ENCODE assay signal across 21 cellular contexts in genomic region chr1:37650173-37650572, GRCh38. TPM values are rescaled to one million over a fixed set of nuclear protein-coding genes. Genes with fewer than 3 reads are reported as not detected.
DNase-seq lines count a peak whose midpoint lies in the region; ATAC-seq, FAIRE-seq and TF ChIP-seq lines count a peak whose summit lies in the region.
"Had no signal": no experiment of that assay in that cellular context is flagged by ENCODE, and none has a peak within 500 bp of the region (broad histone marks: within the 10 kb centered on the region; RNA-seq: fewer than 3 reads in every experiment).

No MANE protein-coding gene starts in this region.

- 0% methylated on average over 5 of the region's 5 CpGs for WGBS in K562 (ENCODE audit: insufficient coverage, low coverage, missing lambda C conversion rate)

- H3K79me2 ChIP-seq in K562 (ENCODE audit: control insufficient read depth, insufficient read depth, low read length), result no peaks in the 10 kb centered on the region

- no peak for TF ChIP-seq RAD21 in K562 (CRISPR knock-in tag; conservative IDR thresholded peaks at IDR 0.05 in 1 of 2, IDR thresholded peaks at IDR 0.05 in 1 of 2)

- H3K36me3 ChIP-seq in K562 (ENCODE audit: control insufficient read depth, insufficient read depth, low read length), result no peaks in the 10 kb centered on the region
- H3K36me3 ChIP-seq: BE2C, HAP-1 had no signal

- DNase-seq in K562 (ENCODE audit: extremely low read depth in 1 of 4, low spot score in 3 of 4) (no peak), foreskin keratinocyte (no peak), omental fat pad (ENCODE audit: low spot score) (no peak), NCI-H1105 treated with DMSO at 0.1 percent for 48 hours (lab: John Stamatoyannopoulos, UW) (no peak)
- DNase-seq in activated T-cell treated with anti-CD3 and anti-CD28 coated beads, Interleukin-2, amount 50 U/mL, for 72 hours, result no peak
- DNase-seq: ACHN; BE2C; C1 segment of cervical spinal cord; CD4-positive, CD25-positive, alpha-beta regulatory T cell; CD8-positive, alpha-beta memory T cell; COR-L47; DMS79; GDM1 had no signal

- peaks cover 33 to 70% of the 10 kb centered on the region in 2 experiments for H3K27me3 ChIP-seq in K562 (ENCODE audit: control insufficient read depth in 2 of 2, insufficient read depth in 2 of 2, low read length in 2 of 2)
- H3K27me3 ChIP-seq in foreskin keratinocyte, result peaks cover 3% of the 10 kb centered on the region
- H3K27me3 ChIP-seq: BE2C had no signal

- H3K9me3 Mint-ChIP-seq in activated T-cell treated with anti-CD3 and anti-CD28 coated beads, Interleukin-2, amount 50 U/mL, for 72 hours, result no peaks in the 10 kb centered on the region
- H3K9me3 Mint-ChIP-seq: CD4-positive, CD25-positive, alpha-beta regulatory T cell; CD8-positive, alpha-beta memory T cell had no signal

- FAIRE-seq in K562 (lab: Jason Lieb, UNC), result no peak
- FAIRE-seq: A204.1, D721Med, GM12892, GM18507 had no signal

- CTCF ChIA-PET in K562 (lab: Yijun Ruan, JAX; ENCODE audit: low intra/inter-chr PET ratio), result interaction anchor here (0.7 kb wide), 1 partner anchor 485 kb away, joined by 3 read pairs; no protein-coding TSS in a partner anchor

- ATAC-seq in K562 (peak; percentile 50), foreskin keratinocyte (peak; percentile 18), omental fat pad (ENCODE audit: low FRiP score) (peak; percentile 59), GM19328 (IDR thresholded peaks at IDR 0.05; ENCODE audit: unreplicated experiment) (no peak)
- ATAC-seq in activated T-cell treated with anti-CD3 and anti-CD28 coated beads, Interleukin-2, amount 50 U/mL, for 72 hours (replicated peaks in 1 of 2), result no peak

- no peaks in the 10 kb centered on the region for H3K36me3 Mint-ChIP-seq in activated T-cell treated with anti-CD3 and anti-CD28 coated beads, Interleukin-2, amount 50 U/mL, for 72 hours (ENCODE audit: insufficient read depth in 2 of 2)
- H3K36me3 Mint-ChIP-seq: CD4-positive, CD25-positive, alpha-beta regulatory T cell; CD8-positive, alpha-beta memory T cell had no signal

- H3K4me3 ChIP-seq in K562, result no peak overlapping the region
- H3K4me3 ChIP-seq: HAP-1 had no signal

- no peaks in the 10 kb centered on the region for H3K4me1 Mint-ChIP-seq in activated T-cell treated with anti-CD3 and anti-CD28 coated beads, Interleukin-2, amount 50 U/mL, for 72 hours (ENCODE audit: low read depth)
- H3K4me1 Mint-ChIP-seq: CD4-positive, CD25-positive, alpha-beta regulatory T cell; CD8-positive, alpha-beta memory T cell had no signal

- TF ChIP-seq EP300 in K562 (IDR thresholded peaks at IDR 0.05; ENCODE audit: low read length), result no peak

- no peak overlapping the region for H3K9ac ChIP-seq in K562 (ENCODE audit: insufficient read depth in 1 of 2, low read depth in 2 of 2, low read length in 2 of 2)

- no peak overlapping the region for H3K4me2 ChIP-seq in K562 (ENCODE audit: insufficient read depth, low read length)

- intact Hi-C loops in K562 (cut with micrococcal nuclease), result no loop called here

- BruUV-seq in K562 (replicated peaks; lab: Mats Ljungman, UMichigan), result no TSS peak

- no peak overlapping the region for H3K27ac ChIP-seq in K562 (ENCODE audit: extremely low read depth, low read depth, low read length)
- H3K27ac ChIP-seq in foreskin keratinocyte, result no peak overlapping the region

- no peaks in the 10 kb centered on the region for H3K9me3 ChIP-seq in K562 (replicated peaks; ENCODE audit: control insufficient read depth, insufficient read depth, low read depth, low read length)
- H3K9me3 ChIP-seq: BE2C, HAP-1 had no signal

- in situ Hi-C loops in K562 (cut with MboI), result no loop called here

- POLR2A ChIA-PET in K562 (lab: Yijun Ruan, JAX), result interaction anchor here (0.7 to 1.7 kb wide), 3 partner anchors 15 to 379 kb away, joined by 3 to 5 read pairs (median 3); no protein-coding TSS in a partner anchor

- no peak for TF ChIP-seq CTCF in K562 (IDR thresholded peaks at IDR 0.05 in 2 of 3, conservative IDR thresholded peaks at IDR 0.05 in 1 of 3; ENCODE audit: insufficient read depth in 2 of 3, low read depth in 1 of 3, low read length in 3 of 3)
- no peak for TF ChIP-seq CTCF in foreskin keratinocyte (conservative IDR thresholded peaks at IDR 0.05)
- no peak for TF ChIP-seq CTCF in omental fat pad (IDR thresholded peaks at IDR 0.05)

- TF ChIP-seq POLR2A in K562 (conservative IDR thresholded peaks at IDR 0.05), result no peak

- H4K20me1 ChIP-seq in K562 (replicated peaks; ENCODE audit: control insufficient read depth, insufficient read depth, low read length), result 0 out of 2 replicates have a peak, but pooled peaks cover 5% of the 10 kb centered on the region

- no peak overlapping the region for H3K27ac Mint-ChIP-seq in activated T-cell treated with anti-CD3 and anti-CD28 coated beads, Interleukin-2, amount 50 U/mL, for 72 hours
- H3K27ac Mint-ChIP-seq: CD4-positive, CD25-positive, alpha-beta regulatory T cell; CD8-positive, alpha-beta memory T cell had no signal

- no peak overlapping the region for H2AFZ ChIP-seq in K562 (ENCODE audit: low read depth, low read length)

- H3K4me3 Mint-ChIP-seq in activated T-cell treated with anti-CD3 and anti-CD28 coated beads, Interleukin-2, amount 50 U/mL, for 72 hours, result no peak overlapping the region
- H3K4me3 Mint-ChIP-seq: CD4-positive, CD25-positive, alpha-beta regulatory T cell; CD8-positive, alpha-beta memory T cell had no signal

- H3K4me1 ChIP-seq in K562 (replicated peaks in 1 of 2; ENCODE audit: control insufficient read depth in 2 of 2, insufficient read depth in 2 of 2, low read length in 2 of 2) (peaks cover 0 to 3% of the 10 kb centered on the region in 2 experiments; a peak in 1 of 5 replicates), foreskin keratinocyte (no peaks in the 10 kb centered on the region)
- H3K4me1 ChIP-seq: BE2C, HAP-1 had no signal

- peaks cover 4% of the 10 kb centered on the region for H3K27me3 Mint-ChIP-seq in activated T-cell treated with anti-CD3 and anti-CD28 coated beads, Interleukin-2, amount 50 U/mL, for 72 hours (ENCODE audit: low read depth)

- no peaks in the 10 kb centered on the region for H3K9me1 ChIP-seq in K562 (ENCODE audit: control insufficient read depth, insufficient read depth, low read length)

RNA-seq across cellular contexts. Expression of gene RSPO1, which starts 15.5 kb away (rescaled TPM):
- not detected in 2 replicates for total RNA-seq in K562 (2011; cell fraction: chromatin; rRNA removed; ENCODE audit: low replicate concordance)
- not detected in 2 replicates for total RNA-seq in K562 (2011; cell fraction: nucleolus; rRNA removed)
- total RNA-seq in K562 (2011; cell fraction: nucleoplasm; rRNA removed), result not detected in 2 replicates
- total RNA-seq in K562 (2014; rRNA removed) (not detected in 2 replicates), K562 (2014; rRNA removed; fragmentation: Illumina TruSeq; extraction: Trizol) (not detected in 2 replicates), K562 (2015; rRNA removed; fragmentation: Illumina TruSeq; extraction: Trizol) (not detected in 2 replicates), K562 (2021) (not detected in 2 replicates), foreskin keratinocyte (not detected in 2 replicates), omental fat pad (10 to 100 TPM in 3 of 4 donors, 1 to 10 TPM in 1; 1.7 to 47.3 (median 13.5) TPM)
- polyA plus RNA-seq in K562 (2011; rRNA removed) (not detected in 2 replicates), K562 (2014; fragmentation: Illumina TruSeq; extraction: Trizol) (not detected in 2 replicates), K562 (2014; fragmentation: Nextera tagmentation; extraction: Ambion mirVana) (not detected), K562 (2014; rRNA removed) (not detected in 2 replicates), foreskin keratinocyte (not detected in 2 replicates)
- not detected in 2 replicates for polyA plus RNA-seq in K562 (2011; cell fraction: cytosol; rRNA removed)
- not detected in 2 replicates for polyA plus RNA-seq in K562 (2011; cell fraction: nucleus; rRNA removed)
- polyA plus RNA-seq in K562 (2012), result not detected in 2 replicates
- polyA minus RNA-seq in K562 (2011; rRNA and poly(A)+ RNA removed), result not detected in 2 replicates
- polyA minus RNA-seq in K562 (2011; cell fraction: cytosol; rRNA and poly(A)+ RNA removed), result not detected in 2 replicates
- not detected in 2 replicates for polyA minus RNA-seq in K562 (2011; cell fraction: nucleus; rRNA and poly(A)+ RNA removed)
- total RNA-seq in activated T-cell treated with anti-CD3 and anti-CD28 coated beads, Interleukin-2, amount 50 U/mL, for 72 hours, result not detected
- total RNA-seq: CD4-positive, CD25-positive, alpha-beta regulatory T cell; CD8-positive, alpha-beta memory T cell; Daoy; HT-29 had no signal
- polyA plus RNA-seq: CD4-positive, CD25-positive, alpha-beta regulatory T cell; CD8-positive, alpha-beta memory T cell had no signal

RNA-seq across cellular contexts. Expression of gene CDCA8, which starts 42.1 kb away (rescaled TPM):
- 55.0 and 75.1 TPM in 2 replicates for total RNA-seq in K562 (2011; cell fraction: chromatin; rRNA removed; ENCODE audit: low replicate concordance)
- 60.3 and 62.5 TPM in 2 replicates for total RNA-seq in K562 (2011; cell fraction: nucleolus; rRNA removed)
- total RNA-seq in K562 (2011; cell fraction: nucleoplasm; rRNA removed), result 61.4 and 63.4 TPM in 2 replicates
- total RNA-seq in K562 (2014; rRNA removed) (26.4 and 29.3 TPM in 2 replicates), K562 (2014; rRNA removed; fragmentation: Illumina TruSeq; extraction: Trizol) (35.8 and 38.3 TPM in 2 replicates), K562 (2015; rRNA removed; fragmentation: Illumina TruSeq; extraction: Trizol) (34.4 and 37.7 TPM in 2 replicates), K562 (2021) (72.5 and 81.8 TPM in 2 replicates), foreskin keratinocyte (35.4 and 47.6 TPM in 2 replicates), omental fat pad (1 to 10 TPM in 1 of 4 donors, under 1 TPM in 2, not detected in 1; 0.28 to 1.7 (median 0.63) TPM)
- polyA plus RNA-seq in K562 (2011; rRNA removed) (118 and 120 TPM in 2 replicates), K562 (2014; fragmentation: Illumina TruSeq; extraction: Trizol) (117 and 124 TPM in 2 replicates), K562 (2014; fragmentation: Nextera tagmentation; extraction: Ambion mirVana) (100 to 1,000 TPM in 1 of 2 experiments, 10 to 100 TPM in 1; 84.3 to 148 TPM), K562 (2014; rRNA removed) (74.1 and 81.7 TPM in 2 replicates), foreskin keratinocyte (32.3 and 46.8 TPM in 2 replicates)
- 99.5 and 121 TPM in 2 replicates for polyA plus RNA-seq in K562 (2011; cell fraction: cytosol; rRNA removed)
- 89.5 and 92.0 TPM in 2 replicates for polyA plus RNA-seq in K562 (2011; cell fraction: nucleus; rRNA removed)
- 72.5 and 78.6 TPM in 2 replicates for polyA plus RNA-seq in K562 (2012)
- polyA minus RNA-seq in K562 (2011; rRNA and poly(A)+ RNA removed), result 68.8 and 84.8 TPM in 2 replicates
- polyA minus RNA-seq in K562 (2011; cell fraction: cytosol; rRNA and poly(A)+ RNA removed), result 44.7 and 47.7 TPM in 2 replicates
- polyA minus RNA-seq in K562 (2011; cell fraction: nucleus; rRNA and poly(A)+ RNA removed), result 24.9 and 31.9 TPM in 2 replicates
- 10 to 100 TPM; 65.8 to 94.0 TPM for total RNA-seq in activated T-cell treated with anti-CD3 and anti-CD28 coated beads, Interleukin-2, amount 50 U/mL, for 72 hours

RNA-seq across cellular contexts. Expression of gene GNL2, which starts 54.4 kb away (rescaled TPM):
- total RNA-seq in K562 (2011; cell fraction: chromatin; rRNA removed; ENCODE audit: low replicate concordance), result 189 and 334 TPM in 2 replicates
- 134 and 160 TPM in 2 replicates for total RNA-seq in K562 (2011; cell fraction: nucleolus; rRNA removed)
- total RNA-seq in K562 (2011; cell fraction: nucleoplasm; rRNA removed), result 181 and 229 TPM in 2 replicates
- 245 and 263 TPM in 2 replicates for total RNA-seq in K562 (2014; rRNA removed)
- total RNA-seq in K562 (2014; rRNA removed; fragmentation: Illumina TruSeq; extraction: Trizol), result 343 and 388 TPM in 2 replicates
- total RNA-seq in K562 (2015; rRNA removed; fragmentation: Illumina TruSeq; extraction: Trizol), result 330 and 347 TPM in 2 replicates
- 145 and 156 TPM in 2 replicates for total RNA-seq in K562 (2021)
- polyA plus RNA-seq in K562 (2011; rRNA removed), result 132 and 165 TPM in 2 replicates
- polyA plus RNA-seq in K562 (2011; cell fraction: cytosol; rRNA removed), result 37.0 and 52.4 TPM in 2 replicates
- polyA plus RNA-seq in K562 (2011; cell fraction: nucleus; rRNA removed), result 99.3 and 135 TPM in 2 replicates
- 109 and 153 TPM in 2 replicates for polyA plus RNA-seq in K562 (2012)
- 253 and 318 TPM in 2 replicates for polyA plus RNA-seq in K562 (2014; fragmentation: Illumina TruSeq; extraction: Trizol)
- 100 to 1,000 TPM; 166 to 371 TPM for polyA plus RNA-seq in K562 (2014; fragmentation: Nextera tagmentation; extraction: Ambion mirVana)
- polyA plus RNA-seq in K562 (2014; rRNA removed), result 205 and 232 TPM in 2 replicates
- 223 and 224 TPM in 2 replicates for polyA minus RNA-seq in K562 (2011; rRNA and poly(A)+ RNA removed)
- 118 and 127 TPM in 2 replicates for polyA minus RNA-seq in K562 (2011; cell fraction: cytosol; rRNA and poly(A)+ RNA removed)
- 104 and 173 TPM in 2 replicates for polyA minus RNA-seq in K562 (2011; cell fraction: nucleus; rRNA and poly(A)+ RNA removed)
- total RNA-seq in foreskin keratinocyte, result 99.9 and 108 TPM in 2 replicates
- polyA plus RNA-seq in foreskin keratinocyte, result 88.2 and 97.2 TPM in 2 replicates
- 100 to 1,000 TPM in 1 of 4 donors, 10 to 100 TPM in 3; 39.6 to 142 (median 48.1) TPM for total RNA-seq in omental fat pad
- 10 to 100 TPM; 47.3 to 52.9 TPM for total RNA-seq in activated T-cell treated with anti-CD3 and anti-CD28 coated beads, Interleukin-2, amount 50 U/mL, for 72 hours

Comparison
In these comparisons a context has a peak if more than half of its experiments do, and no peak if none do; other contexts are left out.
1. ATAC-seq: peak in K562 (single experiment), foreskin keratinocyte (single experiment) and omental fat pad (single experiment); none in activated T-cell treated with anti-CD3 and anti-CD28 coated beads, Interleukin-2, amount 50 U/mL, for 72 hours (0 of 2) and GM19328 (single experiment).
2. RNA of gene CDCA8, which starts 42.1 kb away (total RNA-seq): 65.8 to 94.0 TPM in activated T-cell treated with anti-CD3 and anti-CD28 coated beads, Interleukin-2, amount 50 U/mL, for 72 hours, 35.4 to 47.6 TPM in foreskin keratinocyte and 26.4 to 81.8 TPM in K562; 0.28 to 1.7 TPM in omental fat pad; every median in the first group is over 10 times any median in the second.